Comparison of ENCODE assay signal across 9 cellular contexts in the genomic region with DNA sequence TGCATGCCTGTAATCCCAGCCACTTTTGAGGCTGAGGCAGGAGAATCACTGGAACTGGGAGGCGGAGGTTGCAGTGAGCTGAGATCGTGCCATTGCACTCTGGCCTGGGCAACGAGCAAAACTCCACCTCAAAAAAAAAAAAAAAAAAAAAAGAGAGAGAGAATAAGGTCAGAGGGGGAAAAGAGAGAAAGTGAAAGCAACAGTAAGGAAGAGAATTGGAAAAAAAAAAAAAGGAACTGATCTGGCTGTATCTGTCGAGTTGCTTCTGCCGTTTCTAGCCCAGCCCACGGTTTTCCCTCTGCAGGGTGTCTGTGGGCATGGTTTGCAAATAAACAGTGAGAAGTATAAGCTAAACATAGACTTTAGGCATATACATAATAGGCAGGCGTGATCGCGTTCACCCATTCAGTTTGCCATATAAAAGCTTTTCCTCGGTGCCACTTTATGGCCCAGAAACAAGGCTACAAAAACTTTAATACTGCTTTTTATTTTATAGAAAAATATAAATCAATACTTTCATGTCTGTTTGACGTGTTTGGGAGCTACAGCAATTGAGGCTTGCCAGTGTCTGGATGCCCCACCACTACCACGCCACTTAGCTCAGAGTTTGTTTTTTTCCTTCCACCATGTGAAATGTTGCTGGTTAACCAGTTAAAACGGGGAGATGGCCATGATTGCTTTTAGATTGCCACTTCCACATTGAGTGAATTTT.
DNase-seq lines count a peak whose midpoint lies in the region; ATAC-seq and TF ChIP-seq lines count a peak whose summit lies in the region.
"Had no signal": no experiment of that assay in that cellular context is flagged by ENCODE, and none has a peak within 500 bp of the region (broad histone marks: within the 10 kb centered on the region; RNA-seq: fewer than 3 reads in every experiment).

No MANE protein-coding gene starts in this region.

- H3K36me3 Mint-ChIP-seq in stimulated activated memory B cell treated with anti-CD40 and anti-IgM and Interleukin-4, amounts not matched to agents 10 μg/mL and 1 μg/mL and 100 μg/mL, for 72 hours = peaks cover 7% of the 10 kb centered on the region
- no peaks in the 10 kb centered on the region for H3K36me3 Mint-ChIP-seq in Calu3 (ENCODE audit: insufficient read depth, unreplicated experiment)

- intact Hi-C loops in Calu3 (cut with micrococcal nuclease; ENCODE audit: unreplicated experiment) = no loop called here

- TF ChIP-seq CTCF in epithelial cell of proximal tubule (conservative IDR thresholded peaks at IDR 0.05; ENCODE audit: low read depth, low read length) (no peak), Calu3 (IDR thresholded peaks at IDR 0.05; ENCODE audit: unreplicated experiment) (no peak)

- peak; percentile 25 for DNase-seq in activated CD4-positive, alpha-beta T cell treated with anti-CD3 and anti-CD28 coated beads for 48 hours
- no peak for DNase-seq in activated CD4-positive, alpha-beta T cell treated with anti-CD3 and anti-CD28 coated beads, Interleukin-2, amount 50 U/mL, for 48 hours
- DNase-seq in NOMO-1 treated with DMSO at 0.1 percent for 48 hours (lab: John Stamatoyannopoulos, UW; ENCODE audit: unreplicated experiment) (peak; percentile 77), epithelial cell of proximal tubule (ENCODE audit: low read depth) (no peak), Calu3 (no peak), NCI-H187 treated with DMSO at 0.1 percent for 48 hours (lab: John Stamatoyannopoulos, UW) (no peak), NCI-H1105 treated with DMSO at 0.1 percent for 48 hours (lab: John Stamatoyannopoulos, UW) (no peak)
- DNase-seq: GOT3 had no signal

- H3K9me3 Mint-ChIP-seq in stimulated activated memory B cell treated with anti-CD40 and anti-IgM and Interleukin-4, amounts not matched to agents 10 μg/mL and 1 μg/mL and 100 μg/mL, for 72 hours = peaks cover 9% of the 10 kb centered on the region
- no peaks in the 10 kb centered on the region for H3K9me3 Mint-ChIP-seq in Calu3 (ENCODE audit: low read depth, unreplicated experiment)

- peak overlapping the region; percentile 30 for H3K4me3 ChIP-seq in epithelial cell of proximal tubule (ENCODE audit: low read depth, low read length)

- peaks cover 21% of the 10 kb centered on the region for H3K4me1 Mint-ChIP-seq in stimulated activated memory B cell treated with anti-CD40 and anti-IgM and Interleukin-4, amounts not matched to agents 10 μg/mL and 1 μg/mL and 100 μg/mL, for 72 hours
- peaks cover under 1% of the 10 kb centered on the region for H3K4me1 Mint-ChIP-seq in Calu3 (ENCODE audit: low read depth, unreplicated experiment)

- CTCF ChIA-PET in Calu3 (lab: Charles Lee) = interaction anchor here (0.7 kb wide), 1 partner anchor 252 kb away, joined by 3 read pairs; no protein-coding TSS in a partner anchor

- peak overlapping the region; percentile 71 for H3K4me3 Mint-ChIP-seq in stimulated activated memory B cell treated with anti-CD40 and anti-IgM and Interleukin-4, amounts not matched to agents 10 μg/mL and 1 μg/mL and 100 μg/mL, for 72 hours
- no peak overlapping the region for H3K4me3 Mint-ChIP-seq in Calu3 (ENCODE audit: low read depth, unreplicated experiment)

- BruUV-seq in Calu3 (replicated peaks; lab: Mats Ljungman, UMichigan) = no TSS peak

- peak overlapping the region; percentile 4 for H3K27ac Mint-ChIP-seq in stimulated activated memory B cell treated with anti-CD40 and anti-IgM and Interleukin-4, amounts not matched to agents 10 μg/mL and 1 μg/mL and 100 μg/mL, for 72 hours
- no peak overlapping the region for H3K27ac Mint-ChIP-seq in Calu3 (ENCODE audit: unreplicated experiment)

- H3K27me3 Mint-ChIP-seq in stimulated activated memory B cell treated with anti-CD40 and anti-IgM and Interleukin-4, amounts not matched to agents 10 μg/mL and 1 μg/mL and 100 μg/mL, for 72 hours = no peaks in the 10 kb centered on the region
- no peaks in the 10 kb centered on the region for H3K27me3 Mint-ChIP-seq in Calu3 (ENCODE audit: unreplicated experiment)

- peak; percentile 69 for ATAC-seq in stimulated activated memory B cell treated with anti-CD40 and anti-IgM and Interleukin-4, amounts not matched to agents 10 μg/mL and 1 μg/mL and 100 μg/mL, for 72 hours

Comparison
In these comparisons a context has a peak if more than half of its experiments do, and no peak if none do; other contexts are left out.
1. DNase-seq: peak in activated CD4-positive, alpha-beta T cell treated with anti-CD3 and anti-CD28 coated beads for 48 hours (single experiment) and NOMO-1 treated with DMSO at 0.1 percent for 48 hours (single experiment); none in activated CD4-positive, alpha-beta T cell treated with anti-CD3 and anti-CD28 coated beads, Interleukin-2, amount 50 U/mL, for 48 hours (0 of 2), epithelial cell of proximal tubule (single experiment), Calu3 (single experiment), NCI-H187 treated with DMSO at 0.1 percent for 48 hours (single experiment) and NCI-H1105 treated with DMSO at 0.1 percent for 48 hours (single experiment).